ENCODE assay signal across 26 cellular contexts in genomic region chr2:159075726-159076125, GRCh38.
A peak's percentile ranks its signal among the peaks of the same experiment; 100 is the strongest.
DNase-seq lines count a peak whose midpoint lies in the region; ATAC-seq and TF ChIP-seq lines count a peak whose summit lies in the region.
"Had no signal": no experiment of that assay in that cellular context is flagged by ENCODE, and none has a peak within 500 bp of the region (broad histone marks: within the 10 kb centered on the region; RNA-seq: fewer than 3 reads in every experiment).

No MANE protein-coding gene starts in this region.

- H3K4me1 Mint-ChIP-seq in MCF 10A (ENCODE audit: insufficient read depth, unreplicated experiment), result peaks cover 25% of the 10 kb centered on the region
- peaks cover 18% of the 10 kb centered on the region for H3K4me1 Mint-ChIP-seq in type B pancreatic cell (ENCODE audit: unreplicated experiment)
- H3K4me1 Mint-ChIP-seq in effector memory CD8-positive, alpha-beta T cell (ENCODE audit: low read depth in 2 of 2), result no peaks in the 10 kb centered on the region
- H3K4me1 Mint-ChIP-seq: T-helper 17 cell had no signal

- H2BK15ac ChIP-seq in mesenchymal stem cell (ENCODE audit: low read depth, poor library complexity, severe bottlenecking), result no peak overlapping the region

- POLR2A ChIA-PET in MCF 10A (lab: Yijun Ruan, JAX), result interaction anchor here (0.6 to 5.5 kb wide), 13 partner anchors 8 to 1970 kb away, joined by 3 to 35 read pairs (median 4); no protein-coding TSS in a partner anchor

- no TSS peak for BruUV-seq in MCF 10A (replicated peaks; lab: Mats Ljungman, UMichigan)

- no peak for TF ChIP-seq CTCF in MCF 10A (IDR thresholded peaks at IDR 0.05; ENCODE audit: unreplicated experiment)
- no peak for TF ChIP-seq CTCF in breast epithelium (IDR thresholded peaks at IDR 0.05)
- no peak for TF ChIP-seq CTCF in choroid plexus epithelial cell (conservative IDR thresholded peaks at IDR 0.05; ENCODE audit: low read depth, low read length)
- no peak for TF ChIP-seq CTCF in type B pancreatic cell (conservative IDR thresholded peaks at IDR 0.05)
- TF ChIP-seq CTCF in dorsolateral prefrontal cortex (IDR thresholded peaks at IDR 0.05 in 54 of 56, conservative IDR thresholded peaks at IDR 0.05 in 2 of 56; ENCODE audit: low read depth in 1 of 56, partially characterized antibody in 56 of 56), result no peak

- H2BK5ac ChIP-seq in mesenchymal stem cell (ENCODE audit: low read depth, low read length, poor library complexity, severe bottlenecking), result no peak overlapping the region

- no peaks in the 10 kb centered on the region for H3K27me3 ChIP-seq in breast epithelium
- H3K27me3 ChIP-seq in mesenchymal stem cell (ENCODE audit: control insufficient read depth in 1 of 2, insufficient read depth in 1 of 2, low read length in 2 of 2), result no peaks in the 10 kb centered on the region
- H3K27me3 ChIP-seq in dorsolateral prefrontal cortex, result no peaks in the 10 kb centered on the region
- H3K27me3 ChIP-seq: sigmoid colon, upper lobe of right lung had no signal

- H3K4me3 ChIP-seq in breast epithelium, result no peak overlapping the region
- H3K4me3 ChIP-seq in choroid plexus epithelial cell (ENCODE audit: low read depth, low read length), result no peak overlapping the region
- H3K4me3 ChIP-seq in mesenchymal stem cell (ENCODE audit: insufficient read depth in 1 of 2, low read depth in 1 of 2, low read length in 2 of 2), result no peak overlapping the region
- H3K4me3 ChIP-seq in dorsolateral prefrontal cortex, result no peak overlapping the region
- H3K4me3 ChIP-seq: sigmoid colon, upper lobe of right lung had no signal

- H3K9me3 Mint-ChIP-seq in MCF 10A (ENCODE audit: unreplicated experiment) (no peaks in the 10 kb centered on the region), type B pancreatic cell (no peaks in the 10 kb centered on the region)
- no peaks in the 10 kb centered on the region for H3K9me3 Mint-ChIP-seq in effector memory CD8-positive, alpha-beta T cell
- H3K9me3 Mint-ChIP-seq: CD8-positive, alpha-beta T cell; natural killer cell treated with Interleukin-12 subunit alpha and Interleukin-12 subunit beta and Interleukin-15 and Interleukin-18, amount 100 ng/mL, for 72 hours had no signal

- H3K36me3 ChIP-seq in breast epithelium (no peaks in the 10 kb centered on the region), mesenchymal stem cell (ENCODE audit: control insufficient read depth in 1 of 2, insufficient read depth in 2 of 2, low read depth in 1 of 2, low read length in 2 of 2) (peaks cover 0 to 9% of the 10 kb centered on the region in 2 experiments)
- H3K36me3 ChIP-seq: sigmoid colon, upper lobe of right lung had no signal

- H3K27ac Mint-ChIP-seq in MCF 10A (ENCODE audit: low read depth, unreplicated experiment) (peak overlapping the region; percentile 65), type B pancreatic cell (peak overlapping the region; percentile 3)
- no peak overlapping the region for H3K27ac Mint-ChIP-seq in effector memory CD8-positive, alpha-beta T cell
- H3K27ac Mint-ChIP-seq: CD8-positive, alpha-beta T cell; natural killer cell treated with Interleukin-12 subunit alpha and Interleukin-12 subunit beta and Interleukin-15 and Interleukin-18, amount 100 ng/mL, for 72 hours; T-helper 17 cell had no signal

- no peak overlapping the region for H3K23ac ChIP-seq in mesenchymal stem cell (ENCODE audit: low read length in 2 of 2)

- H3K27ac ChIP-seq in breast epithelium, result no peak overlapping the region
- no peak overlapping the region for H3K27ac ChIP-seq in mesenchymal stem cell (ENCODE audit: low read length, poor library complexity, severe bottlenecking)
- H3K27ac ChIP-seq in dorsolateral prefrontal cortex, result no peak overlapping the region
- H3K27ac ChIP-seq: 22Rv1, epithelial cell of prostate, sigmoid colon, upper lobe of right lung had no signal

- H3K18ac ChIP-seq in mesenchymal stem cell (ENCODE audit: low read depth in 1 of 2, low read length in 2 of 2), result no peak overlapping the region

- H3K4me3 Mint-ChIP-seq in MCF 10A (ENCODE audit: unreplicated experiment) (peak overlapping the region; percentile 40), type B pancreatic cell (no peak overlapping the region)
- H3K4me3 Mint-ChIP-seq in effector memory CD8-positive, alpha-beta T cell, result no peak overlapping the region
- H3K4me3 Mint-ChIP-seq: CD8-positive, alpha-beta T cell; natural killer cell treated with Interleukin-12 subunit alpha and Interleukin-12 subunit beta and Interleukin-15 and Interleukin-18, amount 100 ng/mL, for 72 hours; T-helper 17 cell had no signal

- no peak for ATAC-seq in effector memory CD8-positive, alpha-beta T cell (replicated peaks)
- ATAC-seq: CD8-positive, alpha-beta T cell; natural killer cell treated with Interleukin-12 subunit alpha and Interleukin-12 subunit beta and Interleukin-15 and Interleukin-18, amount 100 ng/mL, for 72 hours; T-helper 17 cell had no signal

- H3K36me3 Mint-ChIP-seq in MCF 10A (ENCODE audit: insufficient read depth, unreplicated experiment) (peaks cover 27% of the 10 kb centered on the region), type B pancreatic cell (peaks cover 12% of the 10 kb centered on the region)
- no peaks in the 10 kb centered on the region for H3K36me3 Mint-ChIP-seq in effector memory CD8-positive, alpha-beta T cell (ENCODE audit: insufficient read depth)
- H3K36me3 Mint-ChIP-seq: CD8-positive, alpha-beta T cell; natural killer cell treated with Interleukin-12 subunit alpha and Interleukin-12 subunit beta and Interleukin-15 and Interleukin-18, amount 100 ng/mL, for 72 hours had no signal

- intact Hi-C loops in MCF 10A (cut with micrococcal nuclease) (no loop called here), breast epithelium (cut with DNase I; ENCODE audit: low total_unique reads) (no loop called here), dorsolateral prefrontal cortex (cut with DNase I) (no loop called here)

- H3K4me1 ChIP-seq in breast epithelium (no peaks in the 10 kb centered on the region), mesenchymal stem cell (ENCODE audit: control insufficient read depth, insufficient read depth, low read depth, low read length) (peaks cover 8% of the 10 kb centered on the region)

- CTCF ChIA-PET in MCF 10A (lab: Yijun Ruan, JAX), result interaction anchor here (0.6 to 1.1 kb wide), 5 partner anchors 33 to 1765 kb away, joined by 3 to 9 read pairs (median 3); no protein-coding TSS in a partner anchor

- H2AFZ ChIP-seq in mesenchymal stem cell (ENCODE audit: low read depth, low read length), result no peak overlapping the region

- DNase-seq in MCF 10A (ENCODE audit: unreplicated experiment) (peak; percentile 56), breast epithelium (ENCODE audit: low spot score in 2 of 2) (no peak), choroid plexus epithelial cell (ENCODE audit: low read depth) (peak; percentile 77), mesenchymal stem cell (no peak), type B pancreatic cell (ENCODE audit: extremely low spot score, unreplicated experiment) (no peak), dorsolateral prefrontal cortex (no peak), T-helper 9 cell (no peak)
- DNase-seq in effector memory CD8-positive, alpha-beta T cell, result no peak
- DNase-seq: activated CD4-positive, alpha-beta T cell treated with anti-CD3 and anti-CD28 coated beads for 4 hours; activated naive CD4-positive, alpha-beta T cell treated with Interleukin-2 at 50 U/mL for 16 hours; activated T-cell treated with anti-CD3 and anti-CD28 coated beads, Interleukin-2, amount 50 U/mL, for 48 hours; amygdala; caudate nucleus; CD8-positive, alpha-beta T cell; GOT3; NCI-H1048; NCI-H187; NCI-H526 treated with DMSO at 0.1 percent for 48 hours; posterior cingulate gyrus; sigmoid colon; stimulated activated CD8-positive, alpha-beta memory T cell treated with anti-CD3 and anti-CD28 coated beads, Interleukin-4, amount 100 ng/mL, for 48 hours; T-helper 17 cell; upper lobe of right lung had no signal

- peak overlapping the region; percentile 60 for H3K9ac ChIP-seq in mesenchymal stem cell (ENCODE audit: low read length)

- no peak overlapping the region for H2BK12ac ChIP-seq in mesenchymal stem cell (ENCODE audit: low read length in 2 of 2)

- no peak overlapping the region for H2BK120ac ChIP-seq in mesenchymal stem cell (ENCODE audit: low read depth, low read length)

- no peak overlapping the region for H3K14ac ChIP-seq in mesenchymal stem cell (ENCODE audit: low read length in 2 of 2)

- H3K27me3 Mint-ChIP-seq in MCF 10A (ENCODE audit: insufficient read depth, unreplicated experiment) (no peaks in the 10 kb centered on the region), type B pancreatic cell (no peaks in the 10 kb centered on the region)
- peaks cover under 1 to 8% of the 10 kb centered on the region in 2 donors for H3K27me3 Mint-ChIP-seq in effector memory CD8-positive, alpha-beta T cell
- H3K27me3 Mint-ChIP-seq: natural killer cell treated with Interleukin-12 subunit alpha and Interleukin-12 subunit beta and Interleukin-15 and Interleukin-18, amount 100 ng/mL, for 72 hours had no signal

- WGBS in mesenchymal stem cell, result no CpG with 5 or more reads among the region's 1 CpG

- no peak overlapping the region for H4K91ac ChIP-seq in mesenchymal stem cell (ENCODE audit: low read length)

- H2AK5ac ChIP-seq in mesenchymal stem cell (ENCODE audit: low read length, severe bottlenecking), result no peak overlapping the region

- H3K4ac ChIP-seq in mesenchymal stem cell (ENCODE audit: low read depth in 1 of 2, low read length in 2 of 2), result no peak overlapping the region

- H3K4me2 ChIP-seq in mesenchymal stem cell (ENCODE audit: low read length, poor library complexity, severe bottlenecking), result no peak overlapping the region

- no peak overlapping the region for H4K8ac ChIP-seq in mesenchymal stem cell (ENCODE audit: low read length)

- TF ChIP-seq POLR2A in breast epithelium (IDR thresholded peaks at IDR 0.05), result no peak

- H3K9me3 ChIP-seq in breast epithelium (no peaks in the 10 kb centered on the region), mesenchymal stem cell (ENCODE audit: control insufficient read depth, low read length) (no peaks in the 10 kb centered on the region)
- H3K9me3 ChIP-seq: sigmoid colon, upper lobe of right lung had no signal

- peaks cover 33% of the 10 kb centered on the region for H3K79me1 ChIP-seq in mesenchymal stem cell (replicated peaks; ENCODE audit: low read length, poor library complexity, severe bottlenecking)

Comparison
In these comparisons a context has a peak if more than half of its experiments do, and no peak if none do; other contexts are left out.
1. DNase-seq: peak in MCF 10A (single experiment) and choroid plexus epithelial cell (single experiment); none in breast epithelium (0 of 2), mesenchymal stem cell (single experiment), type B pancreatic cell (single experiment), dorsolateral prefrontal cortex (0 of 10), effector memory CD8-positive, alpha-beta T cell (0 of 3) and T-helper 9 cell (single experiment).
2. H3K27ac Mint-ChIP-seq: peak in MCF 10A (single experiment) and type B pancreatic cell (single experiment); none in effector memory CD8-positive, alpha-beta T cell (0 of 2).